8 cellular contexts compared by ENCODE assay signal in genomic region chr7:5523052-5523711, GRCh38. TPM values are rescaled to one million over a fixed set of nuclear protein-coding genes. Genes with fewer than 3 reads are reported as not detected.
DNase-seq lines count a peak whose midpoint lies in the region; ATAC-seq and TF ChIP-seq lines count a peak whose summit lies in the region.

No MANE protein-coding gene starts in this region.

- POLR2A ChIA-PET in activated CD4-positive, alpha-beta T cell treated with anti-CD3 and anti-CD28 coated beads for 36 hours (lab: Charles Lee), result interaction anchor here (0.7 to 1.3 kb wide), 2 partner anchors 12 to 37 kb away, joined by 3 to 6 read pairs; no protein-coding TSS in a partner anchor

- H3K27me3 ChIP-seq in SJSA1 (replicated peaks), result peaks cover 5% of the 10 kb centered on the region; the same call in 1 of the 2 replicates
- H3K27me3 ChIP-seq in endodermal cell (ENCODE audit: control insufficient read depth, insufficient read depth, low read length, poor library complexity, severe bottlenecking), result no peaks in the 10 kb centered on the region
- no peaks in the 10 kb centered on the region for H3K27me3 ChIP-seq in suprapubic skin

- peaks cover 16% of the 10 kb centered on the region for H3K4me1 Mint-ChIP-seq in activated CD4-positive, alpha-beta T cell treated with anti-CD3 and anti-CD28 coated beads for 36 hours
- peaks cover 7% of the 10 kb centered on the region for H3K4me1 Mint-ChIP-seq in endodermal cell

- peaks cover 40% of the 10 kb centered on the region for H3K36me3 Mint-ChIP-seq in activated CD4-positive, alpha-beta T cell treated with anti-CD3 and anti-CD28 coated beads for 36 hours (ENCODE audit: low read depth)
- H3K36me3 Mint-ChIP-seq in endodermal cell (ENCODE audit: low read depth), result peaks cover 46% of the 10 kb centered on the region

- intact Hi-C loops in activated CD4-positive, alpha-beta T cell treated with anti-CD3 and anti-CD28 coated beads for 36 hours (cut with DNase I, micrococcal nuclease), result no loop called here

- DNase-seq in activated CD4-positive, alpha-beta T cell treated with anti-CD3 and anti-CD28 coated beads for 36 hours, result peak; percentile 51
- DNase-seq in activated CD4-positive, alpha-beta T cell treated with anti-CD3 and anti-CD28 coated beads, Interleukin-2, amount 50 U/mL, for 1 hour, result no peak
- DNase-seq in SJSA1 (ENCODE audit: low read depth in 1 of 2, low spot score in 2 of 2) (peak; percentile 64 to 79), endodermal cell (peak; percentile 86), hippocampal formation (lab: John Stamatoyannopoulos, UW) (no peak), AG08396 (ENCODE audit: low spot score) (no peak), suprapubic skin (ENCODE audit: low spot score in 2 of 2) (no peak)
- peak; percentile 61 for DNase-seq in stimulated activated CD8-positive, alpha-beta memory T cell treated with anti-CD3 and anti-CD28 coated beads, Interleukin-4, amount 100 ng/mL, for 48 hours

- H3K27ac ChIP-seq in SJSA1, result no peak overlapping the region
- no peak overlapping the region for H3K27ac ChIP-seq in endodermal cell (ENCODE audit: low read depth, low read length)
- no peak overlapping the region for H3K27ac ChIP-seq in suprapubic skin

- H3K9me3 Mint-ChIP-seq in activated CD4-positive, alpha-beta T cell treated with anti-CD3 and anti-CD28 coated beads for 36 hours (ENCODE audit: low read depth), result no peaks in the 10 kb centered on the region
- H3K9me3 Mint-ChIP-seq in endodermal cell, result no peaks in the 10 kb centered on the region

- peaks cover 20% of the 10 kb centered on the region for H3K4me1 ChIP-seq in SJSA1 (replicated peaks)
- H3K4me1 ChIP-seq in endodermal cell (ENCODE audit: control insufficient read depth, insufficient read depth, low read length), result no peaks in the 10 kb centered on the region
- peaks cover 18% of the 10 kb centered on the region for H3K4me1 ChIP-seq in suprapubic skin

- CTCF ChIA-PET in activated CD4-positive, alpha-beta T cell treated with anti-CD3 and anti-CD28 coated beads for 36 hours (lab: Charles Lee), result interaction anchor here (1.0 to 1.5 kb wide), 3 partner anchors 10 to 37 kb away, joined by 3 to 5 read pairs (median 4); no protein-coding TSS in a partner anchor

- H3K36me3 ChIP-seq in SJSA1 (peaks cover 59% of the 10 kb centered on the region), endodermal cell (ENCODE audit: control insufficient read depth, insufficient read depth, low read length) (peaks cover 44% of the 10 kb centered on the region), suprapubic skin (peaks cover 37% of the 10 kb centered on the region)

- WGBS in endodermal cell (ENCODE audit: insufficient coverage in 1 of 2, insufficient read length in 1 of 2), 2 experiments, result 92 to 93% methylated on average over 9 to 10 of the region's 10 CpGs
- 86% methylated on average over 10 of the region's 10 CpGs for WGBS in suprapubic skin

- 0 out of 2 replicates have a peak, but pooled peaks cover 3% of the 10 kb centered on the region for H3K9me3 ChIP-seq in SJSA1 (replicated peaks)
- H3K9me3 ChIP-seq in endodermal cell (ENCODE audit: control insufficient read depth, low read length), result no peaks in the 10 kb centered on the region
- no peaks in the 10 kb centered on the region for H3K9me3 ChIP-seq in suprapubic skin

- H3K9ac ChIP-seq in endodermal cell (ENCODE audit: extremely low read depth, low read length, poor library complexity, severe bottlenecking), result no peak overlapping the region

- ATAC-seq in activated CD4-positive, alpha-beta T cell treated with anti-CD3 and anti-CD28 coated beads for 36 hours, result peak; percentile 5

- no peak overlapping the region for H3K4me3 ChIP-seq in SJSA1
- no peak overlapping the region for H3K4me3 ChIP-seq in endodermal cell (ENCODE audit: low read length)
- no peak overlapping the region for H3K4me3 ChIP-seq in suprapubic skin

- H3K4me3 Mint-ChIP-seq in activated CD4-positive, alpha-beta T cell treated with anti-CD3 and anti-CD28 coated beads for 36 hours, result peak overlapping the region; percentile 57
- no peak overlapping the region for H3K4me3 Mint-ChIP-seq in endodermal cell

- H3K27me3 Mint-ChIP-seq in activated CD4-positive, alpha-beta T cell treated with anti-CD3 and anti-CD28 coated beads for 36 hours, result no peaks in the 10 kb centered on the region
- H3K27me3 Mint-ChIP-seq in endodermal cell (ENCODE audit: insufficient read depth), result no peaks in the 10 kb centered on the region

- TF ChIP-seq POLR2A in suprapubic skin (IDR thresholded peaks at IDR 0.05), result no peak

- TF ChIP-seq EP300 in suprapubic skin (IDR thresholded peaks at IDR 0.05), result no peak

- TF ChIP-seq CTCF in endodermal cell (conservative IDR thresholded peaks at IDR 0.05) (no peak), suprapubic skin (IDR thresholded peaks at IDR 0.05) (no peak)

- H3K27ac Mint-ChIP-seq in activated CD4-positive, alpha-beta T cell treated with anti-CD3 and anti-CD28 coated beads for 36 hours, result peak overlapping the region; percentile 49
- H3K27ac Mint-ChIP-seq in endodermal cell, result peak overlapping the region; percentile 75

RNA-seq across cellular contexts. Expression of gene ACTB, which starts 7.2 kb away (rescaled TPM):
- total RNA-seq in activated CD4-positive, alpha-beta T cell treated with anti-CD3 and anti-CD28 coated beads for 36 hours, result over 10,000 TPM in 1 of 2 experiments, 1,000 to 10,000 TPM in 1; 9,205 to 11,516 TPM
- total RNA-seq in SJSA1 (2014; rRNA removed; shearing (Covaris generic)), result 5,182 and 6,531 TPM in 2 replicates
- total RNA-seq in endodermal cell (1,000 to 10,000 TPM; 4,550 to 5,347 TPM), suprapubic skin (1,000 to 10,000 TPM; 1,382 to 2,494 (median 2,273) TPM)
- 3,804 TPM for polyA plus RNA-seq in endodermal cell (2013, experiment 1 of 2)
- polyA plus RNA-seq in endodermal cell (2013, experiment 2 of 2), result 3,713 TPM

RNA-seq across cellular contexts. Expression of gene FBXL18, which starts 9.6 kb away (rescaled TPM):
- 1 to 10 TPM; 8.5 to 9.1 TPM for total RNA-seq in activated CD4-positive, alpha-beta T cell treated with anti-CD3 and anti-CD28 coated beads for 36 hours
- 2.5 and 4.6 TPM in 2 replicates for total RNA-seq in SJSA1 (2014; rRNA removed; shearing (Covaris generic))
- total RNA-seq in endodermal cell (10 to 100 TPM; 13.4 to 15.5 TPM), suprapubic skin (10 to 100 TPM; 12.2 to 19.0 (median 16.8) TPM)
- 7.1 TPM for polyA plus RNA-seq in endodermal cell (2013, experiment 1 of 2)
- polyA plus RNA-seq in endodermal cell (2013, experiment 2 of 2), result 5.4 TPM

Comparison
In these comparisons a context has a peak if more than half of its experiments do, and no peak if none do; other contexts are left out.
1. DNase-seq: peak in activated CD4-positive, alpha-beta T cell treated with anti-CD3 and anti-CD28 coated beads for 36 hours (single experiment), SJSA1 (2 of 2), endodermal cell (single experiment) and stimulated activated CD8-positive, alpha-beta memory T cell treated with anti-CD3 and anti-CD28 coated beads, Interleukin-4, amount 100 ng/mL, for 48 hours (single experiment); none in activated CD4-positive, alpha-beta T cell treated with anti-CD3 and anti-CD28 coated beads, Interleukin-2, amount 50 U/mL, for 1 hour (single experiment), hippocampal formation (0 of 2), AG08396 (single experiment) and suprapubic skin (0 of 2).